In genomic region chr3:66487475-66487874, GRCh38 we compare ENCODE assay signal across 14 cellular contexts. TPM values are rescaled to one million over a fixed set of nuclear protein-coding genes. Genes with fewer than 3 reads are reported as not detected.
A peak's percentile ranks its signal among the peaks of the same experiment; 100 is the strongest.
DNase-seq lines count a peak whose midpoint lies in the region; ATAC-seq and TF ChIP-seq lines count a peak whose summit lies in the region.
"Had no signal": no experiment of that assay in that cellular context is flagged by ENCODE, and none has a peak within 500 bp of the region (broad histone marks: within the 10 kb centered on the region; RNA-seq: fewer than 3 reads in every experiment).

No MANE protein-coding gene starts in this region.

- ATAC-seq in GM18868 (IDR thresholded peaks at IDR 0.05; ENCODE audit: unreplicated experiment), result no peak

- peak overlapping the region; percentile 32 for H3K27ac Mint-ChIP-seq in neural crest cell (ENCODE audit: unreplicated experiment)
- H3K27ac Mint-ChIP-seq: immature natural killer cell had no signal

- H3K4me1 Mint-ChIP-seq in neural crest cell, result peaks cover 85% of the 10 kb centered on the region

- no peaks in the 10 kb centered on the region for H3K9me3 Mint-ChIP-seq in neural crest cell
- H3K9me3 Mint-ChIP-seq: immature natural killer cell had no signal

- no peak for TF ChIP-seq CTCF in AG10803 (conservative IDR thresholded peaks at IDR 0.05; ENCODE audit: low read length)
- no peak for TF ChIP-seq CTCF in HEK293 (tag by site-specific recombination; IDR thresholded peaks at IDR 0.05)
- TF ChIP-seq CTCF in colonic mucosa (IDR thresholded peaks at IDR 0.05), result no peak
- TF ChIP-seq CTCF in neural crest cell (conservative IDR thresholded peaks at IDR 0.05), result no peak

- no peaks in the 10 kb centered on the region for H3K9me3 ChIP-seq in HEK293 (ENCODE audit: control insufficient read depth, insufficient read depth, low read depth, low read length)
- H3K9me3 ChIP-seq in colonic mucosa, result no peaks in the 10 kb centered on the region
- H3K9me3 ChIP-seq: testis had no signal

- CTCF ChIA-PET in HEK293 (lab: Yijun Ruan, JAX), result interaction anchor here (1.2 kb wide), 1 partner anchor 22 kb away, joined by 3 read pairs; no protein-coding TSS in a partner anchor

- H3K9ac ChIP-seq in colonic mucosa (ENCODE audit: low read depth in 2 of 2, low read length in 2 of 2), result no peak overlapping the region

- DNase-seq in AG10803 (ENCODE audit: low read depth) (peak; percentile 76), colonic mucosa (no peak), neural crest cell (ENCODE audit: low read depth, low spot score) (no peak), NCI-H187 treated with DMSO at 0.1 percent for 48 hours (lab: John Stamatoyannopoulos, UW) (no peak), RPMI8226 (no peak), amygdala (lab: John Stamatoyannopoulos, UW) (no peak)
- DNase-seq: activated naive CD4-positive, alpha-beta T cell treated with Interleukin-2 at 50 U/mL for 16 hours; immature natural killer cell; NCI-H1048; nucleus accumbens; testis had no signal

- POLR2A ChIA-PET in HEK293 (lab: Yijun Ruan, JAX), result no interaction called here

- H3K27ac ChIP-seq in HEK293 (ENCODE audit: extremely low read depth, low read depth, low read length), result no peak overlapping the region
- H3K27ac ChIP-seq in colonic mucosa, result peak overlapping the region; percentile 14

- no peaks in the 10 kb centered on the region for H3K36me3 Mint-ChIP-seq in neural crest cell (ENCODE audit: low read depth)

- H3K36me3 ChIP-seq in HEK293 (ENCODE audit: control insufficient read depth in 2 of 2, insufficient read depth in 1 of 2, low read length in 2 of 2) (no peaks in the 10 kb centered on the region), colonic mucosa (no peaks in the 10 kb centered on the region)

- H3K4me3 ChIP-seq in AG10803 (ENCODE audit: low read length) (no peak overlapping the region), HEK293 (ENCODE audit: low read depth, low read length) (no peak overlapping the region), colonic mucosa (no peak overlapping the region)
- H3K4me3 ChIP-seq: SK-N-MC, testis had no signal

- H3K27me3 ChIP-seq in colonic mucosa, result no peaks in the 10 kb centered on the region
- H3K27me3 ChIP-seq: testis had no signal

- H3K27me3 Mint-ChIP-seq in neural crest cell (ENCODE audit: low read depth), result no peaks in the 10 kb centered on the region

- H3K4me3 Mint-ChIP-seq in neural crest cell, result peak overlapping the region; percentile 29
- H3K4me3 Mint-ChIP-seq: immature natural killer cell had no signal

- intact Hi-C loops in colonic mucosa (cut with DNase I), result loop anchor here (10.0 kb wide), 1 partner anchor 327 kb away; no protein-coding TSS in a partner anchor

- H3K4me1 ChIP-seq in HEK293 (ENCODE audit: control insufficient read depth, insufficient read depth, low read length) (peaks cover 22% of the 10 kb centered on the region), colonic mucosa (peaks cover 21% of the 10 kb centered on the region)

TF ChIP-seq in HEK293, 187 proteins besides CTCF, POLR2A, EP300 and RAD21:
- peak; percentile 55 for TF ChIP-seq PRDM10 (tag by site-specific recombination; IDR thresholded peaks at IDR 0.05)
- TF ChIP-seq ZNF23 (tag by site-specific recombination; IDR thresholded peaks at IDR 0.05; ENCODE audit: borderline replicate concordance), result no peak

RNA-seq across cellular contexts. Expression of gene LRIG1, which starts 13.3 kb away (rescaled TPM):
- total RNA-seq in colonic mucosa (10 to 100 TPM; 43.9 to 57.5 TPM), neural crest cell (167 and 178 TPM in 2 replicates)
